Comparison of ENCODE assay signal across 9 cellular contexts in genomic region chr1:185813401-185813979, GRCh38.
DNase-seq lines count a peak whose midpoint lies in the region; ATAC-seq and TF ChIP-seq lines count a peak whose summit lies in the region.
"Had no signal": no experiment of that assay in that cellular context is flagged by ENCODE, and none has a peak within 500 bp of the region (broad histone marks: within the 10 kb centered on the region; RNA-seq: fewer than 3 reads in every experiment).

No MANE protein-coding gene starts in this region.

- no peaks in the 10 kb centered on the region for H3K4me1 Mint-ChIP-seq in MCF 10A (ENCODE audit: insufficient read depth, unreplicated experiment)
- no peaks in the 10 kb centered on the region for H3K4me1 Mint-ChIP-seq in memory B cell
- no peaks in the 10 kb centered on the region for H3K4me1 Mint-ChIP-seq in T-helper 17 cell

- H3K36me3 Mint-ChIP-seq in MCF 10A (ENCODE audit: insufficient read depth, unreplicated experiment) = no peaks in the 10 kb centered on the region
- no peaks in the 10 kb centered on the region for H3K36me3 Mint-ChIP-seq in memory B cell
- H3K36me3 Mint-ChIP-seq in T-helper 17 cell (ENCODE audit: low read depth) = no peaks in the 10 kb centered on the region

- DNase-seq in NCI-H2107 treated with DMSO at 0.1 percent for 48 hours (lab: John Stamatoyannopoulos, UW; ENCODE audit: unreplicated experiment) = peak; percentile 10
- DNase-seq in NCI-H2107 (lab: John Stamatoyannopoulos, UW) = no peak
- peak; percentile 88 to 91 for DNase-seq in NCI-H526 (lab: John Stamatoyannopoulos, UW)
- DNase-seq in MCF 10A (ENCODE audit: unreplicated experiment) = peak; percentile 80
- DNase-seq in memory B cell (ENCODE audit: low spot score in 2 of 2) = peak in 1 of 2 donors; percentile 5
- DNase-seq in T-helper 17 cell = no peak

- peak; percentile 54 for ATAC-seq in HG02763 (IDR thresholded peaks at IDR 0.05; ENCODE audit: unreplicated experiment)
- peak; percentile 50 for ATAC-seq in memory B cell (ENCODE audit: low read depth)
- no peak for ATAC-seq in T-helper 17 cell
- ATAC-seq in HG03039 (IDR thresholded peaks at IDR 0.05; ENCODE audit: unreplicated experiment) = no peak

- peak; percentile 68 for TF ChIP-seq CTCF in MCF 10A (IDR thresholded peaks at IDR 0.05; ENCODE audit: unreplicated experiment)

- intact Hi-C loops in MCF 10A (cut with micrococcal nuclease) = loop anchor here (1.0 to 10.0 kb wide), 5 partner anchors 91 to 491 kb away; no protein-coding TSS in a partner anchor

- H3K27me3 Mint-ChIP-seq in MCF 10A (ENCODE audit: insufficient read depth, unreplicated experiment) = no peaks in the 10 kb centered on the region
- no peaks in the 10 kb centered on the region for H3K27me3 Mint-ChIP-seq in memory B cell
- H3K27me3 Mint-ChIP-seq in T-helper 17 cell = peaks cover 11% of the 10 kb centered on the region

- CTCF ChIA-PET in MCF 10A (lab: Yijun Ruan, JAX) = interaction anchor here (0.5 to 3.7 kb wide), 25 partner anchors 8 to 411 kb away, joined by 3 to 19 read pairs (median 4); no protein-coding TSS in a partner anchor

- H3K9me3 ChIP-seq in T-helper 17 cell (ENCODE audit: control insufficient read depth, low read length, poor library complexity, severe bottlenecking) = no peaks in the 10 kb centered on the region
- H3K9me3 ChIP-seq: BLaER1 treated with 17β-estradiol and CSF1 and Interleukin-3, amounts not matched to agents 10 nM and 100 nM had no signal

- POLR2A ChIA-PET in MCF 10A (lab: Yijun Ruan, JAX) = interaction anchor here (0.8 to 1.3 kb wide), 5 partner anchors 36 to 399 kb away, joined by 3 to 6 read pairs (median 4); no protein-coding TSS in a partner anchor

- no peak overlapping the region for H3K27ac Mint-ChIP-seq in MCF 10A (ENCODE audit: low read depth, unreplicated experiment)
- no peak overlapping the region for H3K27ac Mint-ChIP-seq in memory B cell
- H3K27ac Mint-ChIP-seq in T-helper 17 cell = no peak overlapping the region

- H3K9me3 Mint-ChIP-seq in MCF 10A (ENCODE audit: unreplicated experiment) (no peaks in the 10 kb centered on the region), memory B cell (no peaks in the 10 kb centered on the region)

- H3K4me3 Mint-ChIP-seq in MCF 10A (ENCODE audit: unreplicated experiment) = no peak overlapping the region
- no peak overlapping the region for H3K4me3 Mint-ChIP-seq in memory B cell
- H3K4me3 Mint-ChIP-seq in T-helper 17 cell = no peak overlapping the region

- BruUV-seq in MCF 10A (replicated peaks; lab: Mats Ljungman, UMichigan) = no TSS peak

Comparison
In these comparisons a context has a peak if more than half of its experiments do, and no peak if none do; other contexts are left out.
1. DNase-seq: peak in NCI-H2107 treated with DMSO at 0.1 percent for 48 hours (single experiment), NCI-H526 (2 of 2) and MCF 10A (single experiment); none in NCI-H2107 (single experiment) and T-helper 17 cell (0 of 3).
2. ATAC-seq: peak in HG02763 (single experiment) and memory B cell (single experiment); none in T-helper 17 cell (single experiment) and HG03039 (single experiment).